Comparison of ENCODE assay signal across 31 cellular contexts in the genomic region with DNA sequence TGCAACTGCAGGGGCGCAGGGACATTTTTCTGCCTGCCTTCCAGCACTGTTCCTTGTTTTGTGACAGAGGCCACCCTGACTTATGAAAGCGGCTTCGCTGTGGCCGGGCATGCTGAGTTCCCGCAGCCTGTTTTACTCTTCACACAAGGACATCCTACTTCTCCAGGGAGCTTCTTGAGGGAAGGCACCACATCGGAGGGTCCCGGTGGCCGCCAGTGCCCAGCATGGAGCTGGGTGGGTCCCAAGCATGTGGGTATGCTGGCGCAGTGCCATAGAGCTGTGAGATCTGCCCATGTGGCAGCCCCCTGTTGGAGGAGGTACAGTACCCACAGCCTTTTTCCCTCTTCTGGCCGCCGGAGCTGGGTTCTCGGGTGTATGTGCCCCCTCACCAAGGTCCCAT.
"Had no signal": no experiment of that assay in that cellular context is flagged by ENCODE, and none has a peak within 500 bp of the region (broad histone marks: within the 10 kb centered on the region; RNA-seq: fewer than 3 reads in every experiment).

No MANE protein-coding gene starts in this region.

- H3K36me3 ChIP-seq: ascending aorta, breast epithelium, cardiac muscle cell, esophagus muscularis mucosa, gastrocnemius medialis, heart left ventricle had no signal

- H3K27ac ChIP-seq: ascending aorta, cardiac muscle cell, esophagus muscularis mucosa, foreskin keratinocyte, gastrocnemius medialis, heart left ventricle had no signal

- H3K4me1 Mint-ChIP-seq: activated CD4-positive, alpha-beta memory T cell treated with anti-CD3 and anti-CD28 coated beads, Interleukin-2, amount 10 ng/mL, durations not matched to agents 7 days and 5 days; activated CD4-positive, alpha-beta T cell treated with anti-CD3 and anti-CD28 coated beads, Interleukin-2, amount 10 ng/mL, durations not matched to agents 7 days and 5 days; activated naive CD4-positive, alpha-beta T cell treated with anti-CD3 and anti-CD28 coated beads, Interleukin-2, amount 10 ng/mL, durations not matched to agents 7 days and 5 days; activated naive CD8-positive, alpha-beta T cell treated with anti-CD3 and anti-CD28 coated beads, Interleukin-2, amount 10 ng/mL, durations not matched to agents 7 days and 5 days; activated T-helper 17 cell treated with anti-CD3 and anti-CD28 coated beads, Interleukin-2, amount 50 U/mL, for 72 hours; central memory CD8-positive, alpha-beta T cell had no signal

- H3K27me3 ChIP-seq: ascending aorta, breast epithelium, gastrocnemius medialis had no signal

- H3K36me3 Mint-ChIP-seq: activated naive CD4-positive, alpha-beta T cell treated with anti-CD3 and anti-CD28 coated beads, Interleukin-2, amount 10 ng/mL, durations not matched to agents 7 days and 5 days; activated naive CD4-positive, alpha-beta T cell treated with anti-CD3 and anti-CD28 coated beads, Interleukin-2, amount 50 U/mL, for 72 hours; activated naive CD8-positive, alpha-beta T cell treated with anti-CD3 and anti-CD28 coated beads, Interleukin-2, amount 10 ng/mL, durations not matched to agents 7 days and 5 days; brain; WTC11 had no signal

- H3K4me3 ChIP-seq: ascending aorta, breast epithelium, cardiac muscle cell, esophagus muscularis mucosa, gastrocnemius medialis, heart left ventricle had no signal

- H3K4me3 Mint-ChIP-seq: activated CD4-positive, alpha-beta memory T cell treated with anti-CD3 and anti-CD28 coated beads, Interleukin-2, amount 10 ng/mL, durations not matched to agents 7 days and 5 days; activated CD4-positive, alpha-beta T cell treated with anti-CD3 and anti-CD28 coated beads, Interleukin-2, amount 10 ng/mL, durations not matched to agents 7 days and 5 days; activated naive CD4-positive, alpha-beta T cell treated with anti-CD3 and anti-CD28 coated beads, Interleukin-2, amount 10 ng/mL, durations not matched to agents 7 days and 5 days; activated naive CD8-positive, alpha-beta T cell treated with anti-CD3 and anti-CD28 coated beads, Interleukin-2, amount 10 ng/mL, durations not matched to agents 7 days and 5 days; activated T-cell treated with anti-CD3 and anti-CD28 coated beads, Interleukin-2, amount 50 U/mL, for 24 hours; activated T-helper 17 cell treated with anti-CD3 and anti-CD28 coated beads, Interleukin-2, amount 50 U/mL, for 72 hours; brain; central memory CD8-positive, alpha-beta T cell; effector memory CD8-positive, alpha-beta T cell; WTC11 had no signal

- H3K9me3 Mint-ChIP-seq: activated CD4-positive, alpha-beta memory T cell treated with anti-CD3 and anti-CD28 coated beads, Interleukin-2, amount 10 ng/mL, durations not matched to agents 7 days and 5 days; activated CD4-positive, alpha-beta T cell treated with anti-CD3 and anti-CD28 coated beads, Interleukin-2, amount 10 ng/mL, durations not matched to agents 7 days and 5 days; activated naive CD4-positive, alpha-beta T cell treated with anti-CD3 and anti-CD28 coated beads, Interleukin-2, amount 10 ng/mL, durations not matched to agents 7 days and 5 days; activated naive CD4-positive, alpha-beta T cell treated with anti-CD3 and anti-CD28 coated beads, Interleukin-2, amount 50 U/mL, for 72 hours; activated naive CD8-positive, alpha-beta T cell treated with anti-CD3 and anti-CD28 coated beads, Interleukin-2, amount 10 ng/mL, durations not matched to agents 7 days and 5 days; activated T-cell treated with anti-CD3 and anti-CD28 coated beads, Interleukin-2, amount 50 U/mL, for 24 hours; activated T-helper 17 cell treated with anti-CD3 and anti-CD28 coated beads, Interleukin-2, amount 50 U/mL, for 72 hours; central memory CD8-positive, alpha-beta T cell; effector memory CD8-positive, alpha-beta T cell; WTC11 had no signal

- H3K27ac Mint-ChIP-seq: activated CD4-positive, alpha-beta memory T cell treated with anti-CD3 and anti-CD28 coated beads, Interleukin-2, amount 10 ng/mL, durations not matched to agents 7 days and 5 days; activated CD4-positive, alpha-beta T cell treated with anti-CD3 and anti-CD28 coated beads, Interleukin-2, amount 10 ng/mL, durations not matched to agents 7 days and 5 days; activated naive CD4-positive, alpha-beta T cell treated with anti-CD3 and anti-CD28 coated beads, Interleukin-2, amount 10 ng/mL, durations not matched to agents 7 days and 5 days; activated naive CD4-positive, alpha-beta T cell treated with anti-CD3 and anti-CD28 coated beads, Interleukin-2, amount 50 U/mL, for 72 hours; activated naive CD8-positive, alpha-beta T cell treated with anti-CD3 and anti-CD28 coated beads, Interleukin-2, amount 10 ng/mL, durations not matched to agents 7 days and 5 days; activated T-cell treated with anti-CD3 and anti-CD28 coated beads, Interleukin-2, amount 50 U/mL, for 24 hours; activated T-helper 17 cell treated with anti-CD3 and anti-CD28 coated beads, Interleukin-2, amount 50 U/mL, for 72 hours; brain; effector memory CD8-positive, alpha-beta T cell; WTC11 had no signal

- ATAC-seq: activated naive CD4-positive, alpha-beta T cell treated with anti-CD3 and anti-CD28 coated beads, Interleukin-2, amount 50 U/mL, for 72 hours; activated T-helper 17 cell treated with anti-CD3 and anti-CD28 coated beads, Interleukin-2, amount 50 U/mL, for 72 hours; effector memory CD8-positive, alpha-beta T cell; foreskin keratinocyte; gastrocnemius medialis; heart left ventricle; WTC11 had no signal

- H3K9me3 ChIP-seq: ascending aorta, breast epithelium, esophagus muscularis mucosa, gastrocnemius medialis, heart left ventricle had no signal

- H3K4me1 ChIP-seq: ascending aorta, breast epithelium, esophagus muscularis mucosa, foreskin keratinocyte, gastrocnemius medialis, heart left ventricle had no signal

- DNase-seq: activated CD4-positive, alpha-beta memory T cell treated with anti-CD3 and anti-CD28 coated beads, Interleukin-2, amount 10 ng/mL, durations not matched to agents 7 days and 5 days; activated CD4-positive, alpha-beta T cell treated with anti-CD3 and anti-CD28 coated beads for 1 hour; activated CD4-positive, alpha-beta T cell treated with anti-CD3 and anti-CD28 coated beads for 4 hours; activated CD4-positive, alpha-beta T cell treated with anti-CD3 and anti-CD28 coated beads, Interleukin-2, amount 10 ng/mL, durations not matched to agents 7 days and 5 days; activated CD4-positive, alpha-beta T cell treated with anti-CD3 and anti-CD28 coated beads, Interleukin-2, amount 50 U/mL, for 4 hours; activated CD8-positive, alpha-beta memory T cell treated with anti-CD3 and anti-CD28 coated beads, Interleukin-2, amount 50 U/mL, for 48 hours; activated gamma-delta T cell; activated naive CD4-positive, alpha-beta T cell; activated naive CD4-positive, alpha-beta T cell treated with anti-CD3 and anti-CD28 coated beads, Interleukin-2, amount 10 ng/mL, durations not matched to agents 7 days and 5 days; activated naive CD8-positive, alpha-beta T cell treated with anti-CD3 and anti-CD28 coated beads, Interleukin-2, amount 10 ng/mL, durations not matched to agents 7 days and 5 days; activated T-cell treated with anti-CD3 and anti-CD28 coated beads for 4 hours; activated T-cell treated with anti-CD3 and anti-CD28 coated beads, Interleukin-2, amount 50 U/mL, for 24 hours; cortex of kidney; dermis blood vessel endothelial cell; effector CD4-positive, alpha-beta T cell; effector memory CD8-positive, alpha-beta T cell; erythroblast; foreskin keratinocyte; gastrocnemius medialis; glutamatergic neuron; heart left ventricle; T-helper 2 cell had no signal
